Comparison of ENCODE assay signal across 21 cellular contexts in genomic region chr13:108566413-108567170, GRCh38.
DNase-seq lines count a peak whose midpoint lies in the region; ATAC-seq, FAIRE-seq and TF ChIP-seq lines count a peak whose summit lies in the region.
"Had no signal": no experiment of that assay in that cellular context is flagged by ENCODE, and none has a peak within 500 bp of the region (broad histone marks: within the 10 kb centered on the region; RNA-seq: fewer than 3 reads in every experiment).

No MANE protein-coding gene starts in this region.

- DNase-seq in H54 (ENCODE audit: insufficient read length, low spot score), result no peak
- DNase-seq in endodermal cell, result no peak
- DNase-seq in dermis blood vessel endothelial cell, result no peak
- no peak for DNase-seq in posterior vena cava (ENCODE audit: low spot score)
- no peak for DNase-seq in stimulated activated effector memory CD8-positive, alpha-beta T cell treated with anti-CD3 and anti-CD28 coated beads, Interleukin-12 subunit alpha, Interleukin-12 subunit beta, amount 100 ng/mL, for 72 hours (ENCODE audit: low spot score in 2 of 2)
- DNase-seq: 8988T; AML-193; Caco-2; Calu3; CD4-positive, alpha-beta T cell; CD8-positive, alpha-beta T cell; DMS79 treated with DMSO at 0.1 percent for 48 hours had no signal

- 87 to 93% methylated on average over 1 to 2 of the region's 2 CpGs for WGBS in endodermal cell (ENCODE audit: insufficient coverage in 1 of 2, insufficient read length in 1 of 2), 2 experiments

- no peak overlapping the region for H3K9ac ChIP-seq in endodermal cell (ENCODE audit: extremely low read depth, low read length, poor library complexity, severe bottlenecking)
- H3K9ac ChIP-seq: BLaER1 treated with 17β-estradiol and CSF1 and Interleukin-3, amounts not matched to agents 10 nM and 100 nM had no signal

- no peak overlapping the region for H3K4me3 Mint-ChIP-seq in endodermal cell
- H3K4me3 Mint-ChIP-seq in stimulated activated effector memory CD8-positive, alpha-beta T cell treated with anti-CD3 and anti-CD28 coated beads, Interleukin-12 subunit alpha, Interleukin-12 subunit beta, amount 100 ng/mL, for 72 hours, result no peak overlapping the region
- H3K4me3 Mint-ChIP-seq: B cell; CD4-positive, alpha-beta T cell; CD8-positive, alpha-beta T cell had no signal

- no peaks in the 10 kb centered on the region for H3K4me1 ChIP-seq in endodermal cell (ENCODE audit: control insufficient read depth, insufficient read depth, low read length)
- H3K4me1 ChIP-seq: BLaER1 treated with 17β-estradiol and CSF1 and Interleukin-3, amounts not matched to agents 10 nM and 100 nM; Caco-2 had no signal

- peak overlapping the region; percentile 9 for H3K4me3 ChIP-seq in endodermal cell (ENCODE audit: low read length)
- H3K4me3 ChIP-seq: BLaER1 treated with 17β-estradiol and CSF1 and Interleukin-3, amounts not matched to agents 10 nM and 100 nM; GM12878 had no signal

- intact Hi-C loops in posterior vena cava (cut with DNase I), result loop anchor here in 1 of 2 donors (5.0 kb wide), 1 partner anchor 209 kb away; no protein-coding TSS in a partner anchor

- no peak for TF ChIP-seq POLR2A in H54 (IDR thresholded peaks at IDR 0.05; ENCODE audit: low read depth, low read length)

- no peaks in the 10 kb centered on the region for H3K36me3 Mint-ChIP-seq in endodermal cell (ENCODE audit: low read depth)
- H3K36me3 Mint-ChIP-seq in stimulated activated effector memory CD8-positive, alpha-beta T cell treated with anti-CD3 and anti-CD28 coated beads, Interleukin-12 subunit alpha, Interleukin-12 subunit beta, amount 100 ng/mL, for 72 hours, result no peaks in the 10 kb centered on the region
- H3K36me3 Mint-ChIP-seq: CD8-positive, alpha-beta T cell had no signal

- H3K27me3 ChIP-seq in endodermal cell (ENCODE audit: control insufficient read depth, insufficient read depth, low read length, poor library complexity, severe bottlenecking), result no peaks in the 10 kb centered on the region
- H3K27me3 ChIP-seq: BLaER1 treated with 17β-estradiol and CSF1 and Interleukin-3, amounts not matched to agents 10 nM and 100 nM had no signal

- H3K27ac ChIP-seq in endodermal cell (ENCODE audit: low read depth, low read length), result no peak overlapping the region
- H3K27ac ChIP-seq: BLaER1 treated with 17β-estradiol and CSF1 and Interleukin-3, amounts not matched to agents 10 nM and 100 nM; C4-2B had no signal

- peaks cover 16% of the 10 kb centered on the region for H3K4me1 Mint-ChIP-seq in endodermal cell
- no peaks in the 10 kb centered on the region for H3K4me1 Mint-ChIP-seq in stimulated activated effector memory CD8-positive, alpha-beta T cell treated with anti-CD3 and anti-CD28 coated beads, Interleukin-12 subunit alpha, Interleukin-12 subunit beta, amount 100 ng/mL, for 72 hours
- H3K4me1 Mint-ChIP-seq: B cell had no signal

- peak; percentile 50 for FAIRE-seq in H54 (lab: Jason Lieb, UNC)
- FAIRE-seq: A204.1, D721Med, G401.6, GM12878, GM12892, GM18507 had no signal

- no peaks in the 10 kb centered on the region for H3K9me3 ChIP-seq in endodermal cell (ENCODE audit: control insufficient read depth, low read length)
- H3K9me3 ChIP-seq: BLaER1 treated with 17β-estradiol and CSF1 and Interleukin-3, amounts not matched to agents 10 nM and 100 nM; Caco-2 had no signal

- no peak overlapping the region for H3K27ac Mint-ChIP-seq in endodermal cell
- H3K27ac Mint-ChIP-seq in stimulated activated effector memory CD8-positive, alpha-beta T cell treated with anti-CD3 and anti-CD28 coated beads, Interleukin-12 subunit alpha, Interleukin-12 subunit beta, amount 100 ng/mL, for 72 hours, result no peak overlapping the region
- H3K27ac Mint-ChIP-seq: B cell; CD4-positive, alpha-beta T cell; CD8-positive, alpha-beta T cell had no signal

- no peak for TF ChIP-seq CTCF in endodermal cell (conservative IDR thresholded peaks at IDR 0.05)

- H3K27me3 Mint-ChIP-seq in endodermal cell (ENCODE audit: insufficient read depth), result no peaks in the 10 kb centered on the region
- H3K27me3 Mint-ChIP-seq: B cell had no signal

- no peaks in the 10 kb centered on the region for H3K36me3 ChIP-seq in endodermal cell (ENCODE audit: control insufficient read depth, insufficient read depth, low read length)
- H3K36me3 ChIP-seq: BLaER1 treated with 17β-estradiol and CSF1 and Interleukin-3, amounts not matched to agents 10 nM and 100 nM had no signal

- no peaks in the 10 kb centered on the region for H3K9me3 Mint-ChIP-seq in endodermal cell
- peaks cover 9% of the 10 kb centered on the region for H3K9me3 Mint-ChIP-seq in stimulated activated effector memory CD8-positive, alpha-beta T cell treated with anti-CD3 and anti-CD28 coated beads, Interleukin-12 subunit alpha, Interleukin-12 subunit beta, amount 100 ng/mL, for 72 hours
- H3K9me3 Mint-ChIP-seq: CD4-positive, alpha-beta T cell; CD8-positive, alpha-beta T cell had no signal

- no peak for ATAC-seq in stimulated activated effector memory CD8-positive, alpha-beta T cell treated with anti-CD3 and anti-CD28 coated beads, Interleukin-12 subunit alpha, Interleukin-12 subunit beta, amount 100 ng/mL, for 72 hours
- ATAC-seq: CD8-positive, alpha-beta T cell; GM12878 had no signal
